8 cellular contexts compared by ENCODE assay signal in genomic region chr20:45539382-45539781, GRCh38. TPM values are rescaled to one million over a fixed set of nuclear protein-coding genes. Genes with fewer than 3 reads are reported as not detected.
"Had no signal": no experiment of that assay in that cellular context is flagged by ENCODE, and none has a peak within 500 bp of the region (broad histone marks: within the 10 kb centered on the region; RNA-seq: fewer than 3 reads in every experiment).

Gene WFDC6, minus strand, starts transcription at chr20:45539482. Its CDS starts 75 bp downstream, at chr20:45539407.

- H3K4me3 ChIP-seq: GM23248, K562 had no signal

- DNase-seq: GM23248, GOT3, H9, HCEC 1CT, IMR-90, KG1 had no signal

- ATAC-seq: K562 had no signal

- H3K27ac ChIP-seq: GM23248 had no signal

- H2AFZ ChIP-seq: GM23248 had no signal

RNA-seq across cellular contexts. Expression of gene WFDC6, which starts in this region (rescaled TPM):
- total RNA-seq: GM23248, H9, HT-29, IMR-90, K562 had no signal
- polyA plus RNA-seq: GM23248, IMR-90, K562 had no signal
